ENCODE assay signal across 28 cellular contexts in genomic region chr19:53985863-53986262, GRCh38. TPM values are rescaled to one million over a fixed set of nuclear protein-coding genes. Genes with fewer than 3 reads are reported as not detected.
"Had no signal": no experiment of that assay in that cellular context is flagged by ENCODE, and none has a peak within 500 bp of the region (broad histone marks: within the 10 kb centered on the region; RNA-seq: fewer than 3 reads in every experiment).

No MANE protein-coding gene starts in this region.

- H3K4me1 Mint-ChIP-seq: endodermal cell had no signal

- H3K9me3 Mint-ChIP-seq: mesothelial cell of epicardium had no signal

- H3K27ac Mint-ChIP-seq: dendritic cell treated with granulocyte-macrophage colony-stimulating factor and Interleukin-4, amounts not matched to agents 40 ng/mL and 50 ng/mL, for 4 days; effector memory CD8-positive, alpha-beta T cell; endodermal cell; mesothelial cell of epicardium; naive B cell had no signal

- H3K36me3 Mint-ChIP-seq: mesothelial cell of epicardium had no signal

- H3K4me1 ChIP-seq: colonic mucosa, lower lobe of right lung had no signal

- H3K27ac ChIP-seq: colonic mucosa, epithelial cell of prostate, esophagus squamous epithelium, gastrocnemius medialis, heart right ventricle, lower lobe of right lung had no signal

- H3K4me3 Mint-ChIP-seq: dendritic cell treated with granulocyte-macrophage colony-stimulating factor and Interleukin-4, amounts not matched to agents 40 ng/mL and 50 ng/mL, for 4 days; effector memory CD8-positive, alpha-beta T cell; endodermal cell; mesothelial cell of epicardium; naive B cell had no signal

- H3K4me3 ChIP-seq: colonic mucosa, esophagus squamous epithelium, gastrocnemius medialis, heart right ventricle, lower lobe of right lung, mucosa of descending colon had no signal

- DNase-seq: colonic mucosa; cortex of kidney; effector CD8-positive, alpha-beta T cell; effector memory CD8-positive, alpha-beta T cell; endodermal cell; erythroblast; esophagus squamous epithelium; foreskin fibroblast; foreskin melanocyte; gastrocnemius medialis; glutamatergic neuron; head of caudate nucleus; heart right ventricle; hippocampal formation; left cardiac atrium; left ventricle myocardium superior; lower lobe of right lung; mesenchymal stem cell; mucosa of descending colon; naive B cell had no signal

- ATAC-seq: effector memory CD8-positive, alpha-beta T cell; esophagus mucosa; gastrocnemius medialis; heart right ventricle; left cardiac atrium; left ventricle myocardium superior; lower lobe of right lung; mucosa of descending colon had no signal

- H3K9me3 ChIP-seq: colonic mucosa, gastrocnemius medialis, heart right ventricle, lower lobe of right lung, mucosa of descending colon had no signal

- H3K36me3 ChIP-seq: colonic mucosa, esophagus squamous epithelium, gastrocnemius medialis, heart right ventricle, lower lobe of right lung had no signal

RNA-seq across cellular contexts. Expression of gene CACNG6, which starts 5.6 kb away (rescaled TPM):
- total RNA-seq: colonic mucosa, esophagus mucosa, heart right ventricle, kidney epithelial cell, left ventricle myocardium superior, lower leg skin, mesenteric fat pad, mucosa of descending colon had no signal
- polyA plus RNA-seq: heart right ventricle, keratinocyte had no signal

RNA-seq across cellular contexts. Expression of gene CACNG8, which starts 23.1 kb away (rescaled TPM):
- total RNA-seq: esophagus mucosa, esophagus squamous epithelium, mesenteric fat pad had no signal
- polyA plus RNA-seq: keratinocyte had no signal
